In the genomic region with DNA sequence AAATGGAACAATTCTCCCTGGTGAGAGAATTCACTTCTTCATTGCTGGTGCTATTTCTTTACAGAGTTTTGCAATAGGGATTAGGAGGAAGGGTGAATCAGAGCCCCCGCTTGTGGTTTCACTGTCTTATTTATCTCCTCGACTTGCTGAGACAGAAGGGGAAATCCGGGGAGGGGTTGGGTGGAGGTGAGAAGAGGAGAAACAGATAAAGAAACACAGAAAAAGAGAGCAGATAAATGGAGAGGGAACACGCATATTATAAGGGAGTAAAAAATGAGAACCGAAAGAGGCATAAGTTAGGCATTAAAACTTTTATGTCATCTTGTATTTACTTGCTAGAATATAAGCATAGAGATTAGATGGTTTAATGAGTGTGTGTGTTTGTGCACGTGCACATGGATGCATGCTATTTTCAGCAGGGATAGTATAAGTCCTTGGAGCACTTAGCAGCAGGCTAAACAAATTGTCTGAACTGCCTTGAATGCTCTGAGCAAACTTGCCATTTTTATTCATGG, we compare ENCODE assay signal across 8 cellular contexts.
DNase-seq lines count a peak whose midpoint lies in the region; ATAC-seq and TF ChIP-seq lines count a peak whose summit lies in the region.

No MANE protein-coding gene starts in this region.

- no peak overlapping the region for H3K4me3 ChIP-seq in HL-60 (replicated peaks; ENCODE audit: insufficient read depth, low read length)

- no peak overlapping the region for H3K4me3 Mint-ChIP-seq in glutamatergic neuron (ENCODE audit: unreplicated experiment)

- peaks cover 2% of the 10 kb centered on the region for H3K27me3 Mint-ChIP-seq in glutamatergic neuron (ENCODE audit: unreplicated experiment)

- H3K36me3 Mint-ChIP-seq in glutamatergic neuron (ENCODE audit: unreplicated experiment) = peaks cover 10% of the 10 kb centered on the region

- no peak overlapping the region for H3K27ac ChIP-seq in HL-60 (replicated peaks)

- no peaks in the 10 kb centered on the region for H3K27me3 ChIP-seq in HL-60 (ENCODE audit: insufficient read depth, poor library complexity, severe bottlenecking)

- no peak for TF ChIP-seq CTCF in HL-60 (IDR thresholded peaks at IDR 0.05; ENCODE audit: insufficient read depth, low read length)
- no peak for TF ChIP-seq CTCF in glutamatergic neuron (IDR thresholded peaks at IDR 0.05; ENCODE audit: partially characterized antibody, unreplicated experiment)

- DNase-seq in HL-60 (ENCODE audit: low read depth in 1 of 2, low spot score in 1 of 2) (peak; percentile 27 to 91), NCI-H82 treated with DMSO at 0.1 percent for 48 hours (lab: John Stamatoyannopoulos, UW; ENCODE audit: unreplicated experiment) (no peak), glutamatergic neuron (no peak)
- DNase-seq in activated CD4-positive, CD25-positive, alpha-beta regulatory T cell treated with anti-CD3 and anti-CD28 coated beads, Interleukin-2, amount 50 U/mL, for 72 hours = peak; percentile 54
- DNase-seq in effector CD4-positive, alpha-beta T cell = peak; percentile 60
- peak; percentile 44 to 65 for DNase-seq in stimulated activated CD8-positive, alpha-beta memory T cell treated with anti-CD3 and anti-CD28 coated beads, Interleukin-15, amount 100 ng/mL, for 48 hours (ENCODE audit: low read depth in 2 of 2)

- H3K4me1 Mint-ChIP-seq in glutamatergic neuron (ENCODE audit: low read depth, unreplicated experiment) = no peaks in the 10 kb centered on the region

- H3K27ac Mint-ChIP-seq in glutamatergic neuron (ENCODE audit: unreplicated experiment) = no peak overlapping the region

- peak; percentile 84 for ATAC-seq in GM18867 (IDR thresholded peaks at IDR 0.05; ENCODE audit: unreplicated experiment)
- no peak for ATAC-seq in HG03565 (IDR thresholded peaks at IDR 0.05; ENCODE audit: unreplicated experiment)

- H3K9me3 Mint-ChIP-seq in glutamatergic neuron (ENCODE audit: unreplicated experiment) = peaks cover 3% of the 10 kb centered on the region

Comparison
In these comparisons a context has a peak if more than half of its experiments do, and no peak if none do; other contexts are left out.
1. DNase-seq: peak in HL-60 (2 of 2), activated CD4-positive, CD25-positive, alpha-beta regulatory T cell treated with anti-CD3 and anti-CD28 coated beads, Interleukin-2, amount 50 U/mL, for 72 hours (single experiment), effector CD4-positive, alpha-beta T cell (single experiment) and stimulated activated CD8-positive, alpha-beta memory T cell treated with anti-CD3 and anti-CD28 coated beads, Interleukin-15, amount 100 ng/mL, for 48 hours (2 of 2); none in NCI-H82 treated with DMSO at 0.1 percent for 48 hours (single experiment) and glutamatergic neuron (single experiment).